7 cellular contexts compared by ENCODE assay signal in genomic region chr1:43946244-43947060, GRCh38. TPM values are rescaled to one million over a fixed set of nuclear protein-coding genes. Genes with fewer than 3 reads are reported as not detected.
DNase-seq lines count a peak whose midpoint lies in the region; ATAC-seq, FAIRE-seq and TF ChIP-seq lines count a peak whose summit lies in the region.

TSS of gene IPO13 (plus strand) at chr1:43946950. CDS start at chr1:43947601, 651 bp downstream.

- TF ChIP-seq CTCF in astrocyte (IDR thresholded peaks at IDR 0.05; ENCODE audit: insufficient read depth, low read depth, low read length): peak; percentile 42

- H2AFZ ChIP-seq in astrocyte (ENCODE audit: low read depth, low read length): peak within 1 kb of the TSS; percentile 95

- H3K4me3 Mint-ChIP-seq in T-helper 2 cell treated with Interferon-gamma antibody and Interleukin-4, amounts not matched to agents 5 μg/mL and 100 μg/mL, for 36 hours: peak within 1 kb of the TSS; percentile 96
- H3K4me3 Mint-ChIP-seq in astrocyte (ENCODE audit: unreplicated experiment): peak within 1 kb of the TSS; percentile 91

- H3K36me3 ChIP-seq in astrocyte (ENCODE audit: insufficient read depth, low read length): no peaks in the 10 kb centered on the region

- H3K4me1 Mint-ChIP-seq in T-helper 2 cell treated with Interferon-gamma antibody and Interleukin-4, amounts not matched to agents 5 μg/mL and 100 μg/mL, for 36 hours (ENCODE audit: low read depth): peaks cover 34% of the 10 kb centered on the region
- H3K4me1 Mint-ChIP-seq in astrocyte (ENCODE audit: low read depth, unreplicated experiment): peaks cover 8% of the 10 kb centered on the region

- H3K9ac ChIP-seq in astrocyte (ENCODE audit: low read length): peak within 1 kb of the TSS; percentile 96

- peak within 1 kb of the TSS; percentile 99 for H3K27ac ChIP-seq in astrocyte (ENCODE audit: low read depth, low read length)

- ATAC-seq in GM18502 (IDR thresholded peaks at IDR 0.05; ENCODE audit: poor library complexity, unreplicated experiment): peak; percentile 92
- peak; percentile 87 for ATAC-seq in HG02943 (IDR thresholded peaks at IDR 0.05; ENCODE audit: low read depth, unreplicated experiment)

- peak within 1 kb of the TSS; percentile 63 for H3K4me3 ChIP-seq in astrocyte (ENCODE audit: insufficient read depth, low read depth, low read length)

- peak; percentile 26 for FAIRE-seq in astrocyte (lab: Jason Lieb, UNC)

- peak within 1 kb of the TSS; percentile 87 for H3K4me2 ChIP-seq in astrocyte (ENCODE audit: low read length)

- H3K27me3 Mint-ChIP-seq in T-helper 2 cell treated with Interferon-gamma antibody and Interleukin-4, amounts not matched to agents 5 μg/mL and 100 μg/mL, for 36 hours (ENCODE audit: low read depth): no peaks in the 10 kb centered on the region
- H3K27me3 Mint-ChIP-seq in astrocyte (ENCODE audit: low read depth, unreplicated experiment): no peaks in the 10 kb centered on the region

- DNase-seq in NCI-H187 (lab: John Stamatoyannopoulos, UW) (peak; percentile 90 to 93), astrocyte (ENCODE audit: low read depth) (peak; percentile 87), hepatic stellate cell (ENCODE audit: low spot score) (peak; percentile 98), retina (peak; percentile 100)
- peak; percentile 96 for DNase-seq in T-helper 2 cell treated with Interferon-gamma antibody and Interleukin-4, amounts not matched to agents 5 μg/mL and 100 μg/mL, for 36 hours (ENCODE audit: low spot score)

- H3K36me3 Mint-ChIP-seq in T-helper 2 cell treated with Interferon-gamma antibody and Interleukin-4, amounts not matched to agents 5 μg/mL and 100 μg/mL, for 36 hours (ENCODE audit: low read depth): peaks cover 2% of the 10 kb centered on the region
- H3K36me3 Mint-ChIP-seq in astrocyte (ENCODE audit: low read depth, unreplicated experiment): peaks cover 8% of the 10 kb centered on the region

- no peaks in the 10 kb centered on the region for H3K9me3 Mint-ChIP-seq in T-helper 2 cell treated with Interferon-gamma antibody and Interleukin-4, amounts not matched to agents 5 μg/mL and 100 μg/mL, for 36 hours
- H3K9me3 Mint-ChIP-seq in astrocyte (ENCODE audit: unreplicated experiment): no peaks in the 10 kb centered on the region

- H3K27ac Mint-ChIP-seq in T-helper 2 cell treated with Interferon-gamma antibody and Interleukin-4, amounts not matched to agents 5 μg/mL and 100 μg/mL, for 36 hours: peak within 1 kb of the TSS; percentile 92
- peak within 1 kb of the TSS; percentile 79 for H3K27ac Mint-ChIP-seq in astrocyte (ENCODE audit: unreplicated experiment)

- no peaks in the 10 kb centered on the region for H3K27me3 ChIP-seq in astrocyte (ENCODE audit: insufficient read depth, low read length)

- H3K4me1 ChIP-seq in astrocyte (ENCODE audit: insufficient read depth, low read length): peaks cover 10% of the 10 kb centered on the region

- no peaks in the 10 kb centered on the region for H3K9me3 ChIP-seq in astrocyte (ENCODE audit: insufficient read depth, low read depth, low read length)

- peaks cover 36% of the 10 kb centered on the region for H4K20me1 ChIP-seq in astrocyte (ENCODE audit: insufficient read depth, low read length)

- H3K79me2 ChIP-seq in astrocyte (ENCODE audit: insufficient read depth, low read length): peaks cover 30% of the 10 kb centered on the region

RNA-seq across cellular contexts. Expression of gene IPO13, which starts in this region (rescaled TPM):
- total RNA-seq in astrocyte: 31.0 and 36.1 TPM in 2 replicates

Comparison
In these comparisons a context has a peak if more than half of its experiments do, and no peak if none do; other contexts are left out.
1. Peak in every context shown above with its lines: DNase-seq, ATAC-seq, H3K4me3 ChIP-seq and H3K27ac ChIP-seq.